In the genomic region with DNA sequence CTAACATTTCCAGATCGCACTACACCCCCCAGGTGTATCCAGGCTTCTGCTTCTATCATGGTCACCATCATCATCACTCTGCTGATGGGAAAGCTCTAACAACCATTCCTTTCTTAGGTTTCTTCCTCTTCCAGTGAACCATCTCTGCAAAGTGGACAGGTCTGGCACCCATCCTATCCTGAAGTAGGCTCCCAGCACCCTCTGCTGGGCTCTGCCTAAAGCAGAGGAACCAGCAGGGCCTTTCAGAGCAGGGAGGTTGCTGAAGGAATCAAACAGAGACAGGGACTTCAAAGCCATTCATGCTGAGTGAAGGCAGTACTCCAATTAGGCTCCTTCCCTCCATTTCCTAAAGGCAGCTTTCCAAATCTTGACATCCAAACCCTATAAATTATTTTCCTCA, we compare ENCODE assay signal across 16 cellular contexts. TPM values are rescaled to one million over a fixed set of nuclear protein-coding genes. Genes with fewer than 3 reads are reported as not detected.
DNase-seq lines count a peak whose midpoint lies in the region; ATAC-seq, FAIRE-seq and TF ChIP-seq lines count a peak whose summit lies in the region.
"Had no signal": no experiment of that assay in that cellular context is flagged by ENCODE, and none has a peak within 500 bp of the region (broad histone marks: within the 10 kb centered on the region; RNA-seq: fewer than 3 reads in every experiment).

No MANE protein-coding gene starts in this region.

- H3K27me3 Mint-ChIP-seq in astrocyte (ENCODE audit: low read depth, unreplicated experiment) (peaks cover 9% of the 10 kb centered on the region), neural progenitor cell (ENCODE audit: insufficient read depth, low read depth) (no peaks in the 10 kb centered on the region)
- peaks cover 54% of the 10 kb centered on the region for H3K27me3 Mint-ChIP-seq in activated T-cell treated with anti-CD3 and anti-CD28 coated beads, Interleukin-2, amount 50 U/mL, for 24 hours
- peaks cover 10% of the 10 kb centered on the region for H3K27me3 Mint-ChIP-seq in CD8-positive, alpha-beta T cell (ENCODE audit: low read depth)

- no peak for ATAC-seq in CD8-positive, alpha-beta T cell

- POLR2A ChIA-PET in CD8-positive, alpha-beta T cell (lab: Charles Lee): no interaction called here

- no peaks in the 10 kb centered on the region for H3K36me3 ChIP-seq in Loucy (ENCODE audit: insufficient read depth, low read length)
- no peaks in the 10 kb centered on the region for H3K36me3 ChIP-seq in astrocyte (ENCODE audit: insufficient read depth, low read length)
- H3K36me3 ChIP-seq in neural progenitor cell: no peaks in the 10 kb centered on the region
- H3K36me3 ChIP-seq in CD8-positive, alpha-beta T cell (ENCODE audit: insufficient read depth, low read length): no peaks in the 10 kb centered on the region
- H3K36me3 ChIP-seq: left ventricle myocardium inferior, MG63, SJSA1 had no signal

- H3K9me3 ChIP-seq in Loucy (ENCODE audit: insufficient read depth, low read depth, low read length) (no peaks in the 10 kb centered on the region), astrocyte (ENCODE audit: insufficient read depth, low read depth, low read length) (no peaks in the 10 kb centered on the region), neural progenitor cell (ENCODE audit: low read depth) (no peaks in the 10 kb centered on the region)
- H3K9me3 ChIP-seq in CD8-positive, alpha-beta T cell (ENCODE audit: low read length): no peaks in the 10 kb centered on the region
- H3K9me3 ChIP-seq: left ventricle myocardium inferior, MG63, SJSA1 had no signal

- CTCF ChIA-PET in CD8-positive, alpha-beta T cell (lab: Charles Lee): interaction anchor here (1.1 to 2.5 kb wide), 4 partner anchors 9 to 1173 kb away, joined by 3 to 10 read pairs (median 4); no protein-coding TSS in a partner anchor

- H3K27me3 ChIP-seq in Loucy (ENCODE audit: insufficient read depth, low read length, poor library complexity, severe bottlenecking) (no peaks in the 10 kb centered on the region), astrocyte (ENCODE audit: insufficient read depth, low read length) (no peaks in the 10 kb centered on the region), neural progenitor cell (no peaks in the 10 kb centered on the region)
- no peaks in the 10 kb centered on the region for H3K27me3 ChIP-seq in CD8-positive, alpha-beta T cell (ENCODE audit: insufficient read depth, low read length)
- H3K27me3 ChIP-seq: MG63, SJSA1 had no signal

- DNase-seq in NCI-H1417 (lab: John Stamatoyannopoulos, UW) (peak; percentile 15 to 62 (median 24)), NCI-H1417 treated with DMSO at 0.1 percent for 48 hours (lab: John Stamatoyannopoulos, UW) (no peak), astrocyte (ENCODE audit: low read depth) (no peak), neural progenitor cell (ENCODE audit: low spot score) (no peak), lower leg skin (ENCODE audit: low spot score in 2 of 2) (no peak)
- no peak for DNase-seq in activated T-cell treated with anti-CD3 and anti-CD28 coated beads, Interleukin-2, amount 50 U/mL, for 24 hours
- DNase-seq in CD8-positive, alpha-beta T cell: no peak
- DNase-seq: activated CD4-positive, alpha-beta memory T cell treated with anti-CD3 and anti-CD28 coated beads for 36 hours; left ventricle myocardium inferior; MG63; posterior cingulate gyrus; trophoblast cell had no signal

- H3K4me2 ChIP-seq in Loucy (ENCODE audit: low read depth, low read length, poor library complexity, severe bottlenecking) (no peak overlapping the region), astrocyte (ENCODE audit: low read length) (no peak overlapping the region), neural progenitor cell (no peak overlapping the region)

- TF ChIP-seq POLR2A in lower leg skin (IDR thresholded peaks at IDR 0.05): no peak

- H3K79me2 ChIP-seq in Loucy (ENCODE audit: insufficient read depth, low read length) (no peaks in the 10 kb centered on the region), astrocyte (ENCODE audit: insufficient read depth, low read length) (no peaks in the 10 kb centered on the region), neural progenitor cell (ENCODE audit: low read depth) (no peaks in the 10 kb centered on the region)

- H3K4me3 ChIP-seq in Loucy (ENCODE audit: low read length, poor library complexity, severe bottlenecking) (no peak overlapping the region), astrocyte (ENCODE audit: insufficient read depth, low read depth, low read length) (no peak overlapping the region), neural progenitor cell (no peak overlapping the region), lower leg skin (ENCODE audit: low read depth, poor library complexity, severe bottlenecking) (no peak overlapping the region)
- no peak overlapping the region for H3K4me3 ChIP-seq in CD8-positive, alpha-beta T cell (ENCODE audit: low read depth, low read length)
- H3K4me3 ChIP-seq: left ventricle myocardium inferior, MG63, SJSA1 had no signal

- H3K36me3 Mint-ChIP-seq in astrocyte (ENCODE audit: low read depth, unreplicated experiment) (no peaks in the 10 kb centered on the region), neural progenitor cell (no peaks in the 10 kb centered on the region)
- no peaks in the 10 kb centered on the region for H3K36me3 Mint-ChIP-seq in activated T-cell treated with anti-CD3 and anti-CD28 coated beads, Interleukin-2, amount 50 U/mL, for 24 hours (ENCODE audit: low read depth)
- no peaks in the 10 kb centered on the region for H3K36me3 Mint-ChIP-seq in CD8-positive, alpha-beta T cell
- H3K36me3 Mint-ChIP-seq: activated CD4-positive, alpha-beta memory T cell treated with anti-CD3 and anti-CD28 coated beads for 36 hours had no signal

- H3K4me1 Mint-ChIP-seq in astrocyte (ENCODE audit: low read depth, unreplicated experiment): no peaks in the 10 kb centered on the region
- H3K4me1 Mint-ChIP-seq in neural progenitor cell: no peaks in the 10 kb centered on the region
- H3K4me1 Mint-ChIP-seq in activated T-cell treated with anti-CD3 and anti-CD28 coated beads, Interleukin-2, amount 50 U/mL, for 24 hours (ENCODE audit: low read depth): no peaks in the 10 kb centered on the region
- H3K4me1 Mint-ChIP-seq in CD8-positive, alpha-beta T cell (ENCODE audit: low read depth): no peaks in the 10 kb centered on the region
- H3K4me1 Mint-ChIP-seq: B cell had no signal

- H3K4me3 Mint-ChIP-seq in astrocyte (ENCODE audit: unreplicated experiment) (no peak overlapping the region), neural progenitor cell (no peak overlapping the region)
- no peak overlapping the region for H3K4me3 Mint-ChIP-seq in activated T-cell treated with anti-CD3 and anti-CD28 coated beads, Interleukin-2, amount 50 U/mL, for 24 hours
- H3K4me3 Mint-ChIP-seq in CD8-positive, alpha-beta T cell: no peak overlapping the region
- H3K4me3 Mint-ChIP-seq: activated CD4-positive, alpha-beta memory T cell treated with anti-CD3 and anti-CD28 coated beads for 36 hours; B cell had no signal

- no peaks in the 10 kb centered on the region for H3F3A ChIP-seq in Loucy (ENCODE audit: low read depth)
- H3F3A ChIP-seq in neural progenitor cell (ENCODE audit: low read depth): no peaks in the 10 kb centered on the region

- H4K20me1 ChIP-seq in Loucy (ENCODE audit: insufficient read depth, low read length, poor library complexity, severe bottlenecking): no peaks in the 10 kb centered on the region
- H4K20me1 ChIP-seq in astrocyte (ENCODE audit: insufficient read depth, low read length): no peaks in the 10 kb centered on the region
- no peaks in the 10 kb centered on the region for H4K20me1 ChIP-seq in neural progenitor cell (ENCODE audit: low read depth)

- no peak overlapping the region for H3K27ac Mint-ChIP-seq in astrocyte (ENCODE audit: unreplicated experiment)
- no peak overlapping the region for H3K27ac Mint-ChIP-seq in neural progenitor cell
- no peak overlapping the region for H3K27ac Mint-ChIP-seq in activated T-cell treated with anti-CD3 and anti-CD28 coated beads, Interleukin-2, amount 50 U/mL, for 24 hours
- H3K27ac Mint-ChIP-seq in CD8-positive, alpha-beta T cell: no peak overlapping the region
- H3K27ac Mint-ChIP-seq: activated CD4-positive, alpha-beta memory T cell treated with anti-CD3 and anti-CD28 coated beads for 36 hours; B cell had no signal

- 100% methylated on average over 1 of the region's 1 CpG for WGBS in lower leg skin, 2 donors

- H3K9ac ChIP-seq in Loucy (ENCODE audit: low read depth, low read length, poor library complexity, severe bottlenecking): no peak overlapping the region
- no peak overlapping the region for H3K9ac ChIP-seq in astrocyte (ENCODE audit: low read length)
- no peak overlapping the region for H3K9ac ChIP-seq in neural progenitor cell

- H3K9me2 ChIP-seq in Loucy (replicated peaks; ENCODE audit: low read depth, low read length): no peaks in the 10 kb centered on the region

- H2AFZ ChIP-seq in Loucy (ENCODE audit: low read length) (no peak overlapping the region), astrocyte (ENCODE audit: low read depth, low read length) (no peak overlapping the region), neural progenitor cell (replicated peaks) (no peak overlapping the region)

- TF ChIP-seq CTCF in Loucy (conservative IDR thresholded peaks at IDR 0.05; ENCODE audit: low read length): peak; percentile 67
- TF ChIP-seq CTCF in astrocyte (IDR thresholded peaks at IDR 0.05; ENCODE audit: insufficient read depth, low read depth, low read length): peak; percentile 19
- TF ChIP-seq CTCF in neural progenitor cell (IDR thresholded peaks at IDR 0.05): peak; percentile 29
- no peak for TF ChIP-seq CTCF in lower leg skin (IDR thresholded peaks at IDR 0.05)
- TF ChIP-seq CTCF in CD8-positive, alpha-beta T cell (IDR thresholded peaks at IDR 0.05): no peak

- H3K27ac ChIP-seq in astrocyte (ENCODE audit: low read depth, low read length) (no peak overlapping the region), neural progenitor cell (no peak overlapping the region)
- H3K27ac ChIP-seq in CD8-positive, alpha-beta T cell (ENCODE audit: low read depth, low read length): no peak overlapping the region
- H3K27ac ChIP-seq: epithelial cell of prostate, left ventricle myocardium inferior, SJSA1 had no signal

- FAIRE-seq in astrocyte (lab: Jason Lieb, UNC): no peak

- H3K4me1 ChIP-seq in Loucy (ENCODE audit: insufficient read depth, low read length, poor library complexity, severe bottlenecking) (no peaks in the 10 kb centered on the region), astrocyte (ENCODE audit: insufficient read depth, low read length) (no peaks in the 10 kb centered on the region), neural progenitor cell (no peaks in the 10 kb centered on the region)
- no peaks in the 10 kb centered on the region for H3K4me1 ChIP-seq in CD8-positive, alpha-beta T cell (ENCODE audit: insufficient read depth, low read length)
- H3K4me1 ChIP-seq: left ventricle myocardium inferior, SJSA1 had no signal

- H3K9me3 Mint-ChIP-seq in astrocyte (ENCODE audit: unreplicated experiment): no peaks in the 10 kb centered on the region
- no peaks in the 10 kb centered on the region for H3K9me3 Mint-ChIP-seq in neural progenitor cell
- H3K9me3 Mint-ChIP-seq in activated T-cell treated with anti-CD3 and anti-CD28 coated beads, Interleukin-2, amount 50 U/mL, for 24 hours: no peaks in the 10 kb centered on the region
- H3K9me3 Mint-ChIP-seq in CD8-positive, alpha-beta T cell: no peaks in the 10 kb centered on the region
- H3K9me3 Mint-ChIP-seq: activated CD4-positive, alpha-beta memory T cell treated with anti-CD3 and anti-CD28 coated beads for 36 hours had no signal

- intact Hi-C loops in lower leg skin (cut with DNase I; ENCODE audit: low total_unique reads): no loop called here
- intact Hi-C loops in CD8-positive, alpha-beta T cell (cut with DNase I, micrococcal nuclease): no loop called here

RNA-seq across cellular contexts. Expression of a gene that starts 27.2 kb away (rescaled TPM):
- 11.6 and 12.3 TPM in 2 replicates for total RNA-seq in astrocyte
- total RNA-seq in neural progenitor cell (ENCODE audit: low replicate concordance): 2.2 and 3.7 TPM in 2 replicates
- 1 to 10 TPM; 2.6 to 3.7 (median 3.3) TPM for total RNA-seq in lower leg skin
- total RNA-seq in CD8-positive, alpha-beta T cell: not detected

Comparison
In these comparisons a context has a peak if more than half of its experiments do, and no peak if none do; other contexts are left out.
1. DNase-seq: peak in NCI-H1417 (3 of 3); none in NCI-H1417 treated with DMSO at 0.1 percent for 48 hours (single experiment), astrocyte (single experiment), neural progenitor cell (single experiment), activated T-cell treated with anti-CD3 and anti-CD28 coated beads, Interleukin-2, amount 50 U/mL, for 24 hours (single experiment), lower leg skin (0 of 2) and CD8-positive, alpha-beta T cell (0 of 7).
2. CTCF ChIP-seq: peak in Loucy (single experiment), astrocyte (single experiment) and neural progenitor cell (single experiment); none in lower leg skin (0 of 3) and CD8-positive, alpha-beta T cell (single experiment).